Comparison of ENCODE assay signal across 1 cellular context in genomic region chr3:120095226-120096165, GRCh38.
TF ChIP-seq lines count a peak whose summit lies in the region.

No MANE protein-coding gene starts in this region.

TF ChIP-seq in HepG2, 621 proteins besides CTCF, POLR2A, EP300 and RAD21 (continued from another document and continues in another):
- TF ChIP-seq ZNF607 (CRISPR knock-in tag; IDR thresholded peaks at IDR 0.05; ENCODE audit: borderline replicate concordance): peak; percentile 76
- no peak for TF ChIP-seq DMTF1 (CRISPR knock-in tag; IDR thresholded peaks at IDR 0.05)
- no peak for TF ChIP-seq SMARCE1 (IDR thresholded peaks at IDR 0.05; ENCODE audit: borderline replicate concordance)
- TF ChIP-seq ZSCAN30 (CRISPR knock-in tag; IDR thresholded peaks at IDR 0.05): no peak; the same call in 1 of the 2 replicates
- TF ChIP-seq GZF1 (CRISPR knock-in tag; IDR thresholded peaks at IDR 0.05): 0 out of 2 replicates have a peak, but pooled peaks have one; percentile 46
- peak; percentile 39; the same call in 1 of the 2 replicates for TF ChIP-seq PHF20 (CRISPR knock-in tag; IDR thresholded peaks at IDR 0.05)
- TF ChIP-seq MZF1 (CRISPR knock-in tag; IDR thresholded peaks at IDR 0.05; ENCODE audit: borderline replicate concordance): no peak
- no peak for TF ChIP-seq NPAS2 (CRISPR knock-in tag; IDR thresholded peaks at IDR 0.05; ENCODE audit: borderline replicate concordance)
- peak; percentile 73 for TF ChIP-seq GABPA (IDR thresholded peaks at IDR 0.05; ENCODE audit: low read depth, low read length)
- TF ChIP-seq GABPA (CRISPR knock-in tag; IDR thresholded peaks at IDR 0.05; ENCODE audit: low read depth): peak; percentile 94
- no peak for TF ChIP-seq FOXA1 (IDR thresholded peaks at IDR 0.05)
- TF ChIP-seq FOXA1 (CRISPR knock-in tag; IDR thresholded peaks at IDR 0.05): no peak
- no peak for TF ChIP-seq FOXK1 (CRISPR knock-in tag; IDR thresholded peaks at IDR 0.05; ENCODE audit: borderline replicate concordance, low read depth)
- peak; percentile 73 for TF ChIP-seq ZMYM4 (CRISPR knock-in tag; IDR thresholded peaks at IDR 0.05)
- TF ChIP-seq RBM22 (optimal IDR thresholded peaks at IDR 0.05; ENCODE audit: low read length): no peak
- TF ChIP-seq ZNF180 (CRISPR knock-in tag; IDR thresholded peaks at IDR 0.05; ENCODE audit: borderline replicate concordance, low read depth): no peak
- TF ChIP-seq ARNT2 (CRISPR knock-in tag; IDR thresholded peaks at IDR 0.05; ENCODE audit: low read depth): 0 out of 2 replicates have a peak, but pooled peaks have one; percentile 70
- TF ChIP-seq KLF15 (CRISPR knock-in tag; IDR thresholded peaks at IDR 0.05; ENCODE audit: borderline replicate concordance): no peak; the same call in 1 of the 2 replicates
- no peak for TF ChIP-seq CEBPB (IDR thresholded peaks at IDR 0.05; ENCODE audit: borderline replicate concordance, low read depth, low read length)
- no peak for TF ChIP-seq NFE2L2 (IDR thresholded peaks at IDR 0.05; ENCODE audit: low read length)
- TF ChIP-seq, protein P1, sequence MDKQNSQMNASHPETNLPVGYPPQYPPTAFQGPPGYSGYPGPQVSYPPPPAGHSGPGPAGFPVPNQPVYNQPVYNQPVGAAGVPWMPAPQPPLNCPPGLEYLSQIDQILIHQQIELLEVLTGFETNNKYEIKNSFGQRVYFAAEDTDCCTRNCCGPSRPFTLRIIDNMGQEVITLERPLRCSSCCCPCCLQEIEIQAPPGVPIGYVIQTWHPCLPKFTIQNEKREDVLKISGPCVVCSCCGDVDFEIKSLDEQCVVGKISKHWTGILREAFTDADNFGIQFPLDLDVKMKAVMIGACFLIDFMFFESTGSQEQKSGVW (CRISPR knock-in tag; IDR thresholded peaks at IDR 0.05; ENCODE audit: borderline replicate concordance): no peak
- peak; percentile 94; the same call in 1 of the 2 replicates for TF ChIP-seq ZNF572 (CRISPR knock-in tag; IDR thresholded peaks at IDR 0.05)
- TF ChIP-seq NR2F1 (CRISPR knock-in tag; IDR thresholded peaks at IDR 0.05): peak in 1 of 2 experiments; percentile 32; a peak in 1 of 4 replicates
- TF ChIP-seq NCOA5 (CRISPR knock-in tag; IDR thresholded peaks at IDR 0.05): no peak
- no peak for TF ChIP-seq PAWR (CRISPR knock-in tag; IDR thresholded peaks at IDR 0.05; ENCODE audit: borderline replicate concordance)
- TF ChIP-seq MED13 (CRISPR knock-in tag; IDR thresholded peaks at IDR 0.05): 0 out of 2 replicates have a peak, but pooled peaks have one; percentile 23
- TF ChIP-seq ARNTL (CRISPR knock-in tag; IDR thresholded peaks at IDR 0.05): peak; percentile 62; the same call in 1 of the 2 replicates
- TF ChIP-seq, protein P2, sequence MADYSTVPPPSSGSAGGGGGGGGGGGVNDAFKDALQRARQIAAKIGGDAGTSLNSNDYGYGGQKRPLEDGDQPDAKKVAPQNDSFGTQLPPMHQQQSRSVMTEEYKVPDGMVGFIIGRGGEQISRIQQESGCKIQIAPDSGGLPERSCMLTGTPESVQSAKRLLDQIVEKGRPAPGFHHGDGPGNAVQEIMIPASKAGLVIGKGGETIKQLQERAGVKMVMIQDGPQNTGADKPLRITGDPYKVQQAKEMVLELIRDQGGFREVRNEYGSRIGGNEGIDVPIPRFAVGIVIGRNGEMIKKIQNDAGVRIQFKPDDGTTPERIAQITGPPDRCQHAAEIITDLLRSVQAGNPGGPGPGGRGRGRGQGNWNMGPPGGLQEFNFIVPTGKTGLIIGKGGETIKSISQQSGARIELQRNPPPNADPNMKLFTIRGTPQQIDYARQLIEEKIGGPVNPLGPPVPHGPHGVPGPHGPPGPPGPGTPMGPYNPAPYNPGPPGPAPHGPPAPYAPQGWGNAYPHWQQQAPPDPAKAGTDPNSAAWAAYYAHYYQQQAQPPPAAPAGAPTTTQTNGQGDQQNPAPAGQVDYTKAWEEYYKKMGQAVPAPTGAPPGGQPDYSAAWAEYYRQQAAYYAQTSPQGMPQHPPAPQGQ (CRISPR knock-in tag; IDR thresholded peaks at IDR 0.05; ENCODE audit: borderline replicate concordance): no peak
- peak; percentile 47; the same call in 1 of the 2 replicates for TF ChIP-seq FOXJ3 (CRISPR knock-in tag; IDR thresholded peaks at IDR 0.05; ENCODE audit: borderline replicate concordance)
- TF ChIP-seq CHD2 (IDR thresholded peaks at IDR 0.05; ENCODE audit: low read depth, low read length): no peak
- no peak for TF ChIP-seq SMC3 (IDR thresholded peaks at IDR 0.05; ENCODE audit: low read length)
- TF ChIP-seq ZFP41 (CRISPR knock-in tag; IDR thresholded peaks at IDR 0.05; ENCODE audit: borderline replicate concordance): 0 out of 2 replicates have a peak, but pooled peaks have one; percentile 60
- TF ChIP-seq, protein P3, sequence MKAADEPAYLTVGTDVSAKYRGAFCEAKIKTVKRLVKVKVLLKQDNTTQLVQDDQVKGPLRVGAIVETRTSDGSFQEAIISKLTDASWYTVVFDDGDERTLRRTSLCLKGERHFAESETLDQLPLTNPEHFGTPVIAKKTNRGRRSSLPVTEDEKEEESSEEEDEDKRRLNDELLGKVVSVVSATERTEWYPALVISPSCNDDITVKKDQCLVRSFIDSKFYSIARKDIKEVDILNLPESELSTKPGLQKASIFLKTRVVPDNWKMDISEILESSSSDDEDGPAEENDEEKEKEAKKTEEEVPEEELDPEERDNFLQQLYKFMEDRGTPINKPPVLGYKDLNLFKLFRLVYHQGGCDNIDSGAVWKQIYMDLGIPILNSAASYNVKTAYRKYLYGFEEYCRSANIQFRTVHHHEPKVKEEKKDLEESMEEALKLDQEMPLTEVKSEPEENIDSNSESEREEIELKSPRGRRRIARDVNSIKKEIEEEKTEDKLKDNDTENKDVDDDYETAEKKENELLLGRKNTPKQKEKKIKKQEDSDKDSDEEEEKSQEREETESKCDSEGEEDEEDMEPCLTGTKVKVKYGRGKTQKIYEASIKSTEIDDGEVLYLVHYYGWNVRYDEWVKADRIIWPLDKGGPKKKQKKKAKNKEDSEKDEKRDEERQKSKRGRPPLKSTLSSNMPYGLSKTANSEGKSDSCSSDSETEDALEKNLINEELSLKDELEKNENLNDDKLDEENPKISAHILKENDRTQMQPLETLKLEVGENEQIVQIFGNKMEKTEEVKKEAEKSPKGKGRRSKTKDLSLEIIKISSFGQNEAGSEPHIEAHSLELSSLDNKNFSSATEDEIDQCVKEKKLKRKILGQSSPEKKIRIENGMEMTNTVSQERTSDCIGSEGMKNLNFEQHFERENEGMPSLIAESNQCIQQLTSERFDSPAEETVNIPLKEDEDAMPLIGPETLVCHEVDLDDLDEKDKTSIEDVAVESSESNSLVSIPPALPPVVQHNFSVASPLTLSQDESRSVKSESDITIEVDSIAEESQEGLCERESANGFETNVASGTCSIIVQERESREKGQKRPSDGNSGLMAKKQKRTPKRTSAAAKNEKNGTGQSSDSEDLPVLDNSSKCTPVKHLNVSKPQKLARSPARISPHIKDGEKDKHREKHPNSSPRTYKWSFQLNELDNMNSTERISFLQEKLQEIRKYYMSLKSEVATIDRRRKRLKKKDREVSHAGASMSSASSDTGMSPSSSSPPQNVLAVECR (CRISPR knock-in tag; IDR thresholded peaks at IDR 0.05; ENCODE audit: borderline replicate concordance): peak; percentile 83
- no peak for TF ChIP-seq ZNF318 (CRISPR knock-in tag; IDR thresholded peaks at IDR 0.05)
- TF ChIP-seq NFRKB (IDR thresholded peaks at IDR 0.05): peak; percentile 79
- no peak; the same call in 1 of the 2 replicates for TF ChIP-seq ZSCAN12 (CRISPR knock-in tag; IDR thresholded peaks at IDR 0.05)
- TF ChIP-seq ZFYVE20 (CRISPR knock-in tag; IDR thresholded peaks at IDR 0.05; ENCODE audit: borderline replicate concordance, low read depth): 0 out of 2 replicates have a peak, but pooled peaks have one; percentile 47
- TF ChIP-seq ARNT (IDR thresholded peaks at IDR 0.05): no peak
- TF ChIP-seq TRIM24 (CRISPR knock-in tag; IDR thresholded peaks at IDR 0.05): no peak
- TF ChIP-seq ATF3 (CRISPR knock-in tag; IDR thresholded peaks at IDR 0.05): peak; percentile 42; the same call in 1 of the 2 replicates
- peak; percentile 20; the same call in 1 of the 2 replicates for TF ChIP-seq ELF3 (CRISPR knock-in tag; IDR thresholded peaks at IDR 0.05)
- no peak for TF ChIP-seq TBP (CRISPR knock-in tag; IDR thresholded peaks at IDR 0.05)
- TF ChIP-seq ZNF570 (CRISPR knock-in tag; IDR thresholded peaks at IDR 0.05; ENCODE audit: borderline replicate concordance): no peak
- TF ChIP-seq, protein P4, sequence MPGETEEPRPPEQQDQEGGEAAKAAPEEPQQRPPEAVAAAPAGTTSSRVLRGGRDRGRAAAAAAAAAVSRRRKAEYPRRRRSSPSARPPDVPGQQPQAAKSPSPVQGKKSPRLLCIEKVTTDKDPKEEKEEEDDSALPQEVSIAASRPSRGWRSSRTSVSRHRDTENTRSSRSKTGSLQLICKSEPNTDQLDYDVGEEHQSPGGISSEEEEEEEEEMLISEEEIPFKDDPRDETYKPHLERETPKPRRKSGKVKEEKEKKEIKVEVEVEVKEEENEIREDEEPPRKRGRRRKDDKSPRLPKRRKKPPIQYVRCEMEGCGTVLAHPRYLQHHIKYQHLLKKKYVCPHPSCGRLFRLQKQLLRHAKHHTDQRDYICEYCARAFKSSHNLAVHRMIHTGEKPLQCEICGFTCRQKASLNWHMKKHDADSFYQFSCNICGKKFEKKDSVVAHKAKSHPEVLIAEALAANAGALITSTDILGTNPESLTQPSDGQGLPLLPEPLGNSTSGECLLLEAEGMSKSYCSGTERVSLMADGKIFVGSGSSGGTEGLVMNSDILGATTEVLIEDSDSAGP (CRISPR knock-in tag; IDR thresholded peaks at IDR 0.05; ENCODE audit: borderline replicate concordance): peak; percentile 96; the same call in 1 of the 2 replicates
- peak; percentile 47; the same call in 1 of the 2 replicates for TF ChIP-seq ZNF589 (CRISPR knock-in tag; conservative IDR thresholded peaks at IDR 0.05)
- peak; percentile 95 for TF ChIP-seq EED (CRISPR knock-in tag; IDR thresholded peaks at IDR 0.05)
